Comparison of ENCODE assay signal across 1 cellular context in genomic region chr5:163508753-163509152, GRCh38.
TF ChIP-seq lines count a peak whose summit lies in the region.

No MANE protein-coding gene starts in this region.

TF ChIP-seq in GM12878, 131 proteins besides CTCF, POLR2A, EP300 and RAD21:
- TF ChIP-seq EZH2 (IDR thresholded peaks at IDR 0.05; ENCODE audit: borderline replicate concordance, control insufficient read depth, low read depth, low read length), result no peak
- TF ChIP-seq SIX5 (IDR thresholded peaks at IDR 0.05; ENCODE audit: low read depth, low read length, severe bottlenecking), result no peak
- no peak for TF ChIP-seq BCL3 (IDR thresholded peaks at IDR 0.05; ENCODE audit: borderline replicate concordance, insufficient read depth, low read depth, low read length, poor library complexity, severe bottlenecking)
- no peak for TF ChIP-seq ZNF384 (IDR thresholded peaks at IDR 0.05; ENCODE audit: borderline replicate concordance, low read depth, low read length)
- TF ChIP-seq KLF5 (IDR thresholded peaks at IDR 0.05; ENCODE audit: partially characterized antibody), result no peak
- peak; percentile 44; the same call in 1 of the 2 replicates for TF ChIP-seq SPI1 (IDR thresholded peaks at IDR 0.05; ENCODE audit: borderline replicate concordance, insufficient read depth, low read depth, low read length)
